ENCODE assay signal across 25 cellular contexts in genomic region chr16:28156031-28156680, GRCh38. TPM values are rescaled to one million over a fixed set of nuclear protein-coding genes. Genes with fewer than 3 reads are reported as not detected.
DNase-seq lines count a peak whose midpoint lies in the region; ATAC-seq and TF ChIP-seq lines count a peak whose summit lies in the region.
"Had no signal": no experiment of that assay in that cellular context is flagged by ENCODE, and none has a peak within 500 bp of the region (broad histone marks: within the 10 kb centered on the region; RNA-seq: fewer than 3 reads in every experiment).

No MANE protein-coding gene starts in this region.

- CTCF ChIA-PET in CD4-positive, alpha-beta T cell (lab: Charles Lee) = interaction anchor here (0.6 kb wide), 1 partner anchor 27 kb away, joined by 3 read pairs; no protein-coding TSS in a partner anchor
- CTCF ChIA-PET in activated CD4-positive, alpha-beta memory T cell treated with anti-CD3 and anti-CD28 coated beads, Interleukin-2, amount 10 ng/mL, durations not matched to agents 7 days and 5 days (lab: Charles Lee) = interaction anchor here (1.0 to 1.6 kb wide), 2 partner anchors 15 to 56 kb away, joined by 3 to 4 read pairs; partner anchors contain the start of gene XPO6
- CTCF ChIA-PET in naive thymus-derived CD4-positive, alpha-beta T cell (lab: Charles Lee) = interaction anchor here (1.5 to 4.0 kb wide), 2 partner anchors 8 to 14 kb away, joined by 3 to 13 read pairs; no protein-coding TSS in a partner anchor

- peak overlapping the region; percentile 32 for H3K27ac Mint-ChIP-seq in activated CD4-positive, alpha-beta T cell treated with anti-CD3 and anti-CD28 coated beads, Interleukin-2, amount 10 ng/mL, durations not matched to agents 24 days and 14 days
- H3K27ac Mint-ChIP-seq in CD4-positive, alpha-beta T cell = peak overlapping the region; percentile 87
- peak overlapping the region; percentile 26 for H3K27ac Mint-ChIP-seq in activated CD4-positive, alpha-beta memory T cell treated with anti-CD3 and anti-CD28 coated beads, Interleukin-2, amount 10 ng/mL, durations not matched to agents 7 days and 5 days
- peak overlapping the region in 8 of 9 donors; percentile 32 to 90 (median 74) for H3K27ac Mint-ChIP-seq in naive thymus-derived CD4-positive, alpha-beta T cell
- H3K27ac Mint-ChIP-seq: progenitor cell of endocrine pancreas had no signal

- H3K4me3 ChIP-seq in naive thymus-derived CD4-positive, alpha-beta T cell (ENCODE audit: low read length) = no peak overlapping the region
- H3K4me3 ChIP-seq: breast epithelium, MG63, tibial artery, vagina had no signal

- H3K9me3 ChIP-seq in CD4-positive, alpha-beta T cell (ENCODE audit: control insufficient read depth, low read length) = no peaks in the 10 kb centered on the region
- H3K9me3 ChIP-seq in naive thymus-derived CD4-positive, alpha-beta T cell (ENCODE audit: control insufficient read depth in 2 of 3, low read length in 3 of 3) = no peaks in the 10 kb centered on the region
- H3K9me3 ChIP-seq: breast epithelium, MG63, tibial artery, vagina had no signal

- H3K4me1 Mint-ChIP-seq in activated CD4-positive, alpha-beta T cell treated with anti-CD3 and anti-CD28 coated beads, Interleukin-2, amount 10 ng/mL, durations not matched to agents 24 days and 14 days = peaks cover 38% of the 10 kb centered on the region
- peaks cover 77% of the 10 kb centered on the region for H3K4me1 Mint-ChIP-seq in CD4-positive, alpha-beta T cell (ENCODE audit: low read depth)
- H3K4me1 Mint-ChIP-seq in activated CD4-positive, alpha-beta memory T cell treated with anti-CD3 and anti-CD28 coated beads, Interleukin-2, amount 10 ng/mL, durations not matched to agents 7 days and 5 days = peaks cover 46% of the 10 kb centered on the region
- peaks cover 41 to 92% (median 77%) of the 10 kb centered on the region in 7 donors for H3K4me1 Mint-ChIP-seq in naive thymus-derived CD4-positive, alpha-beta T cell

- TF ChIP-seq CTCF in CD4-positive, alpha-beta T cell (IDR thresholded peaks at IDR 0.05) = no peak

- no peak overlapping the region for H3K4me3 Mint-ChIP-seq in activated CD4-positive, alpha-beta T cell treated with anti-CD3 and anti-CD28 coated beads, Interleukin-2, amount 10 ng/mL, durations not matched to agents 24 days and 14 days
- no peak overlapping the region for H3K4me3 Mint-ChIP-seq in CD4-positive, alpha-beta T cell
- no peak overlapping the region for H3K4me3 Mint-ChIP-seq in activated CD4-positive, alpha-beta memory T cell treated with anti-CD3 and anti-CD28 coated beads, Interleukin-2, amount 10 ng/mL, durations not matched to agents 7 days and 5 days
- H3K4me3 Mint-ChIP-seq in naive thymus-derived CD4-positive, alpha-beta T cell = peak overlapping the region in 3 of 10 donors; percentile 8 to 53 (median 8)
- H3K4me3 Mint-ChIP-seq: activated naive CD8-positive, alpha-beta T cell treated with anti-CD3 and anti-CD28 coated beads for 36 hours; H9 had no signal

- POLR2A ChIA-PET in CD4-positive, alpha-beta T cell (lab: Charles Lee) = interaction anchor here (1.0 kb wide), 1 partner anchor 37 kb away, joined by 3 read pairs; no protein-coding TSS in a partner anchor
- POLR2A ChIA-PET in activated CD4-positive, alpha-beta memory T cell treated with anti-CD3 and anti-CD28 coated beads, Interleukin-2, amount 10 ng/mL, durations not matched to agents 7 days and 5 days (lab: Charles Lee) = interaction anchor here (1.6 kb wide), 1 partner anchor 11 kb away, joined by 4 read pairs; no protein-coding TSS in a partner anchor
- POLR2A ChIA-PET in naive thymus-derived CD4-positive, alpha-beta T cell (lab: Charles Lee) = no interaction called here

- H3K36me3 Mint-ChIP-seq in activated CD4-positive, alpha-beta T cell treated with anti-CD3 and anti-CD28 coated beads, Interleukin-2, amount 10 ng/mL, durations not matched to agents 24 days and 14 days (ENCODE audit: low read depth) = peaks cover 58% of the 10 kb centered on the region
- H3K36me3 Mint-ChIP-seq in CD4-positive, alpha-beta T cell (ENCODE audit: low read depth) = peaks cover 92% of the 10 kb centered on the region
- peaks cover 73% of the 10 kb centered on the region for H3K36me3 Mint-ChIP-seq in activated CD4-positive, alpha-beta memory T cell treated with anti-CD3 and anti-CD28 coated beads, Interleukin-2, amount 10 ng/mL, durations not matched to agents 7 days and 5 days (ENCODE audit: low read depth)
- peaks cover 20 to 65% (median 46%) of the 10 kb centered on the region in 5 donors for H3K36me3 Mint-ChIP-seq in naive thymus-derived CD4-positive, alpha-beta T cell

- no peaks in the 10 kb centered on the region for H3K27me3 Mint-ChIP-seq in activated CD4-positive, alpha-beta T cell treated with anti-CD3 and anti-CD28 coated beads, Interleukin-2, amount 10 ng/mL, durations not matched to agents 24 days and 14 days
- H3K27me3 Mint-ChIP-seq in CD4-positive, alpha-beta T cell = no peaks in the 10 kb centered on the region
- H3K27me3 Mint-ChIP-seq in activated CD4-positive, alpha-beta memory T cell treated with anti-CD3 and anti-CD28 coated beads, Interleukin-2, amount 10 ng/mL, durations not matched to agents 7 days and 5 days = no peaks in the 10 kb centered on the region
- no peaks in the 10 kb centered on the region for H3K27me3 Mint-ChIP-seq in naive thymus-derived CD4-positive, alpha-beta T cell
- H3K27me3 Mint-ChIP-seq: activated naive CD8-positive, alpha-beta T cell treated with anti-CD3 and anti-CD28 coated beads for 36 hours; progenitor cell of endocrine pancreas had no signal

- H3K9me3 Mint-ChIP-seq in activated CD4-positive, alpha-beta T cell treated with anti-CD3 and anti-CD28 coated beads, Interleukin-2, amount 10 ng/mL, durations not matched to agents 24 days and 14 days = no peaks in the 10 kb centered on the region
- no peaks in the 10 kb centered on the region for H3K9me3 Mint-ChIP-seq in CD4-positive, alpha-beta T cell
- no peaks in the 10 kb centered on the region for H3K9me3 Mint-ChIP-seq in activated CD4-positive, alpha-beta memory T cell treated with anti-CD3 and anti-CD28 coated beads, Interleukin-2, amount 10 ng/mL, durations not matched to agents 7 days and 5 days
- no peaks in the 10 kb centered on the region for H3K9me3 Mint-ChIP-seq in naive thymus-derived CD4-positive, alpha-beta T cell
- H3K9me3 Mint-ChIP-seq: activated naive CD8-positive, alpha-beta T cell treated with anti-CD3 and anti-CD28 coated beads for 36 hours; H9 had no signal

- peaks cover 0 to 55% (median 12%) of the 10 kb centered on the region in 3 experiments for H3K36me3 ChIP-seq in naive thymus-derived CD4-positive, alpha-beta T cell (ENCODE audit: control insufficient read depth in 2 of 3, insufficient read depth in 3 of 3, low read length in 3 of 3)

- H3K27ac ChIP-seq in CD4-positive, alpha-beta T cell (ENCODE audit: low read depth, low read length) = no peak overlapping the region
- no peak overlapping the region for H3K27ac ChIP-seq in naive thymus-derived CD4-positive, alpha-beta T cell (ENCODE audit: low read depth, low read length)
- H3K27ac ChIP-seq: breast epithelium, C4-2B, HL-60, KMS-11, tibial artery, vagina had no signal

- intact Hi-C loops in activated CD4-positive, alpha-beta T cell treated with anti-CD3 and anti-CD28 coated beads, Interleukin-2, amount 10 ng/mL, durations not matched to agents 24 days and 14 days (cut with micrococcal nuclease) = no loop called here
- intact Hi-C loops in CD4-positive, alpha-beta T cell (cut with DNase I, micrococcal nuclease) = no loop called here
- intact Hi-C loops in naive thymus-derived CD4-positive, alpha-beta T cell (cut with micrococcal nuclease) = no loop called here

- peaks cover 0 to 32% of the 10 kb centered on the region in 2 donors for H3K4me1 ChIP-seq in naive thymus-derived CD4-positive, alpha-beta T cell (ENCODE audit: control insufficient read depth in 2 of 2, insufficient read depth in 2 of 2, low read length in 2 of 2)
- H3K4me1 ChIP-seq: breast epithelium, tibial artery, vagina had no signal

- no peak for ATAC-seq in CD4-positive, alpha-beta T cell (ENCODE audit: poor library complexity)
- no peak for ATAC-seq in naive thymus-derived CD4-positive, alpha-beta T cell
- ATAC-seq in GM21526 (IDR thresholded peaks at IDR 0.05; ENCODE audit: low FRiP score, unreplicated experiment) (no peak), GM18502 (IDR thresholded peaks at IDR 0.05; ENCODE audit: poor library complexity, unreplicated experiment) (no peak)
- ATAC-seq: activated CD4-positive, CD25-positive, alpha-beta regulatory T cell treated with anti-CD3 and anti-CD28 coated beads, Interleukin-2, amount 50 U/mL, for 24 hours; left lobe of liver; PC-3 had no signal

- no peak for DNase-seq in activated CD4-positive, alpha-beta T cell treated with anti-CD3 and anti-CD28 coated beads, Interleukin-2, amount 10 ng/mL, durations not matched to agents 24 days and 14 days
- no peak for DNase-seq in activated CD4-positive, alpha-beta T cell treated with anti-CD3 and anti-CD28 coated beads, Interleukin-2, amount 50 U/mL, for 1 hour
- no peak for DNase-seq in CD4-positive, alpha-beta T cell
- DNase-seq in activated CD4-positive, alpha-beta memory T cell treated with anti-CD3 and anti-CD28 coated beads, Interleukin-2, amount 10 ng/mL, durations not matched to agents 7 days and 5 days = no peak
- DNase-seq in naive thymus-derived CD4-positive, alpha-beta T cell = no peak
- DNase-seq in effector CD8-positive, alpha-beta T cell (lab: John Stamatoyannopoulos, UW) = no peak
- DNase-seq: activated naive CD8-positive, alpha-beta T cell treated with anti-CD3 and anti-CD28 coated beads for 36 hours; anterior cingulate cortex; H9; hypothalamus; MG63; NCI-H524; PC-3; stimulated activated CD4-positive, alpha-beta T cell treated with anti-CD3 and anti-CD28 coated beads, Interleukin-1b, Interleukin-23, amount 100 ng/mL, for 48 hours; tibial artery had no signal

- no peaks in the 10 kb centered on the region for H3K27me3 ChIP-seq in CD4-positive, alpha-beta T cell (ENCODE audit: control insufficient read depth, insufficient read depth, low read length)
- no peaks in the 10 kb centered on the region for H3K27me3 ChIP-seq in naive thymus-derived CD4-positive, alpha-beta T cell (ENCODE audit: control insufficient read depth in 2 of 2, insufficient read depth in 2 of 2, low read length in 2 of 2)
- H3K27me3 ChIP-seq: breast epithelium, MG63, tibial artery, vagina had no signal

RNA-seq across cellular contexts. Expression of gene XPO6, which starts 55.6 kb away (rescaled TPM):
- 230 and 245 TPM in 2 replicates for total RNA-seq in activated CD4-positive, alpha-beta T cell treated with anti-CD3 and anti-CD28 coated beads, Interleukin-2, amount 10 ng/mL, durations not matched to agents 24 days and 14 days
- 100 to 1,000 TPM; 378 to 390 TPM for total RNA-seq in CD4-positive, alpha-beta T cell
- total RNA-seq in activated CD4-positive, alpha-beta memory T cell treated with anti-CD3 and anti-CD28 coated beads, Interleukin-2, amount 10 ng/mL, durations not matched to agents 7 days and 5 days = 100 to 1,000 TPM; 218 to 223 TPM
- 100 to 1,000 TPM; 232 to 437 (median 385) TPM for total RNA-seq in naive thymus-derived CD4-positive, alpha-beta T cell
- polyA plus RNA-seq in naive thymus-derived CD4-positive, alpha-beta T cell = 100 to 1,000 TPM in 1 of 2 donors, 10 to 100 TPM in 1; 89.5 to 144 TPM

Comparison
In these comparisons a context has a peak if more than half of its experiments do, and no peak if none do; other contexts are left out.
1. H3K27ac Mint-ChIP-seq: peak in every context shown above with its lines; median percentile 87 in CD4-positive, alpha-beta T cell; 74 in naive thymus-derived CD4-positive, alpha-beta T cell; 32 in activated CD4-positive, alpha-beta T cell treated with anti-CD3 and anti-CD28 coated beads, Interleukin-2, amount 10 ng/mL, durations not matched to agents 24 days and 14 days; 26 in activated CD4-positive, alpha-beta memory T cell treated with anti-CD3 and anti-CD28 coated beads, Interleukin-2, amount 10 ng/mL, durations not matched to agents 7 days and 5 days.